9 cellular contexts compared by ENCODE assay signal in the genomic region with DNA sequence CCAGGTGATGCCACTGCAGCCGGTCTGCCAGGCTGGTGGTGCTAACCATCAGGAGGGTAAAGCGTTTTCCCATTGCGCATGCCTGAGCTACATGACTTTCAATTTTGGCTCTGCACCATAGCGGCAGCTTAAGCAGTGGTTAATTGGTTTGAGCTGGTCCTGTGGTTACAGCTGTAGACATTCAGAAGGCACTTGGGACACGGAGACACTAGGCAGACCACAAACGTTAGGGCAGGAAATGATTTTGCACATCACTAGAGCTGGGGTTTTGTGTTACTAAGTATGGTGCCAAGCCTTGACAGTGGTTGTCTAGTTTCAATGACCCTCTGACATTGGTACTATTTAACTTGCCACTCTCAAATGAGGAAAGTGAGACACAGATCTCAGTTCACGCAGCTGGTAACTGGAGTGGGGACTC. TPM values are rescaled to one million over a fixed set of nuclear protein-coding genes. Genes with fewer than 3 reads are reported as not detected.
DNase-seq lines count a peak whose midpoint lies in the region; ATAC-seq, FAIRE-seq and TF ChIP-seq lines count a peak whose summit lies in the region.
"Had no signal": no experiment of that assay in that cellular context is flagged by ENCODE, and none has a peak within 500 bp of the region (broad histone marks: within the 10 kb centered on the region; RNA-seq: fewer than 3 reads in every experiment).

No MANE protein-coding gene starts in this region.

- H3K27ac ChIP-seq in heart right ventricle: no peak overlapping the region
- H3K27ac ChIP-seq: SJSA1 had no signal

- FAIRE-seq in H54 (lab: Jason Lieb, UNC): no peak

- peaks cover 12% of the 10 kb centered on the region for H3K4me1 Mint-ChIP-seq in activated T-cell treated with anti-CD3 and anti-CD28 coated beads, Interleukin-2, amount 50 U/mL, for 72 hours (ENCODE audit: low read depth)

- H3K4me3 Mint-ChIP-seq in activated T-cell treated with anti-CD3 and anti-CD28 coated beads, Interleukin-2, amount 50 U/mL, for 72 hours: peak overlapping the region; percentile 9 to 32

- no peak overlapping the region for H3K27ac Mint-ChIP-seq in activated T-cell treated with anti-CD3 and anti-CD28 coated beads, Interleukin-2, amount 50 U/mL, for 72 hours

- TF ChIP-seq CTCF in heart right ventricle (IDR thresholded peaks at IDR 0.05): no peak

- H3K27me3 Mint-ChIP-seq in activated T-cell treated with anti-CD3 and anti-CD28 coated beads, Interleukin-2, amount 50 U/mL, for 72 hours (ENCODE audit: low read depth): no peaks in the 10 kb centered on the region

- no peaks in the 10 kb centered on the region for H3K9me3 ChIP-seq in heart right ventricle
- H3K9me3 ChIP-seq: SJSA1 had no signal

- H3K4me1 ChIP-seq in heart right ventricle: peaks cover 0 to 14% (median 0%) of the 10 kb centered on the region in 9 donors
- H3K4me1 ChIP-seq: SJSA1 had no signal

- no peaks in the 10 kb centered on the region for H3K27me3 ChIP-seq in heart right ventricle
- H3K27me3 ChIP-seq: SJSA1 had no signal

- no peak for TF ChIP-seq POLR2A in H54 (IDR thresholded peaks at IDR 0.05; ENCODE audit: low read depth, low read length)

- ATAC-seq in GM18508 (IDR thresholded peaks at IDR 0.05; ENCODE audit: insufficient read depth, unreplicated experiment) (peak; percentile 95), HG02798 (IDR thresholded peaks at IDR 0.05; ENCODE audit: poor library complexity, unreplicated experiment) (peak; percentile 95), heart right ventricle (no peak)
- ATAC-seq in activated T-cell treated with anti-CD3 and anti-CD28 coated beads, Interleukin-2, amount 50 U/mL, for 72 hours (replicated peaks in 1 of 2): peak; percentile 99

- peaks cover 8 to 11% of the 10 kb centered on the region in 2 donors for H3K36me3 Mint-ChIP-seq in activated T-cell treated with anti-CD3 and anti-CD28 coated beads, Interleukin-2, amount 50 U/mL, for 72 hours (ENCODE audit: insufficient read depth in 2 of 2)

- H3K4me3 ChIP-seq in heart right ventricle: no peak overlapping the region
- H3K4me3 ChIP-seq: SJSA1 had no signal

- intact Hi-C loops in heart right ventricle (cut with DNase I): no loop called here

- 80 to 81% methylated on average over 7 of the region's 7 CpGs for WGBS in heart right ventricle, 2 donors

- H3K36me3 ChIP-seq in heart right ventricle: no peaks in the 10 kb centered on the region
- H3K36me3 ChIP-seq: SJSA1 had no signal

- H3K9me3 Mint-ChIP-seq in activated T-cell treated with anti-CD3 and anti-CD28 coated beads, Interleukin-2, amount 50 U/mL, for 72 hours: peaks cover 4 to 9% of the 10 kb centered on the region in 2 donors

- DNase-seq in NOMO-1 (lab: John Stamatoyannopoulos, UW; ENCODE audit: unreplicated experiment in 2 of 2): peak; percentile 89 to 94
- peak; percentile 48 to 55 for DNase-seq in activated T-cell treated with anti-CD3 and anti-CD28 coated beads, Interleukin-2, amount 50 U/mL, for 72 hours
- DNase-seq in stimulated activated CD8-positive, alpha-beta memory T cell treated with anti-CD3 and anti-CD28 coated beads, Interleukin-15, amount 100 ng/mL, for 1 hour (ENCODE audit: low read depth): peak; percentile 2
- DNase-seq in heart right ventricle: no peak
- DNase-seq in H54 (ENCODE audit: insufficient read length, low spot score): no peak
- DNase-seq in cerebellum (ENCODE audit: low spot score): no peak

RNA-seq across cellular contexts. Expression of a gene that starts 28.9 kb away (rescaled TPM):
- total RNA-seq in activated T-cell treated with anti-CD3 and anti-CD28 coated beads, Interleukin-2, amount 50 U/mL, for 72 hours: 10 to 100 TPM; 57.4 to 59.3 TPM
- total RNA-seq in heart right ventricle: 10 to 100 TPM; 37.8 to 77.1 (median 45.8) TPM
- polyA plus RNA-seq in heart right ventricle: 10 to 100 TPM; 14.5 to 20.7 TPM
- 14.7 TPM for total RNA-seq in cerebellum

Comparison
In these comparisons a context has a peak if more than half of its experiments do, and no peak if none do; other contexts are left out.
1. ATAC-seq: peak in GM18508 (single experiment), HG02798 (single experiment) and activated T-cell treated with anti-CD3 and anti-CD28 coated beads, Interleukin-2, amount 50 U/mL, for 72 hours (2 of 2); none in heart right ventricle (0 of 8).
2. DNase-seq: peak in NOMO-1 (2 of 2), activated T-cell treated with anti-CD3 and anti-CD28 coated beads, Interleukin-2, amount 50 U/mL, for 72 hours (2 of 2) and stimulated activated CD8-positive, alpha-beta memory T cell treated with anti-CD3 and anti-CD28 coated beads, Interleukin-15, amount 100 ng/mL, for 1 hour (single experiment); none in heart right ventricle (0 of 2), H54 (single experiment) and cerebellum (single experiment).